ENCODE assay signal across 1 cellular context in the genomic region with DNA sequence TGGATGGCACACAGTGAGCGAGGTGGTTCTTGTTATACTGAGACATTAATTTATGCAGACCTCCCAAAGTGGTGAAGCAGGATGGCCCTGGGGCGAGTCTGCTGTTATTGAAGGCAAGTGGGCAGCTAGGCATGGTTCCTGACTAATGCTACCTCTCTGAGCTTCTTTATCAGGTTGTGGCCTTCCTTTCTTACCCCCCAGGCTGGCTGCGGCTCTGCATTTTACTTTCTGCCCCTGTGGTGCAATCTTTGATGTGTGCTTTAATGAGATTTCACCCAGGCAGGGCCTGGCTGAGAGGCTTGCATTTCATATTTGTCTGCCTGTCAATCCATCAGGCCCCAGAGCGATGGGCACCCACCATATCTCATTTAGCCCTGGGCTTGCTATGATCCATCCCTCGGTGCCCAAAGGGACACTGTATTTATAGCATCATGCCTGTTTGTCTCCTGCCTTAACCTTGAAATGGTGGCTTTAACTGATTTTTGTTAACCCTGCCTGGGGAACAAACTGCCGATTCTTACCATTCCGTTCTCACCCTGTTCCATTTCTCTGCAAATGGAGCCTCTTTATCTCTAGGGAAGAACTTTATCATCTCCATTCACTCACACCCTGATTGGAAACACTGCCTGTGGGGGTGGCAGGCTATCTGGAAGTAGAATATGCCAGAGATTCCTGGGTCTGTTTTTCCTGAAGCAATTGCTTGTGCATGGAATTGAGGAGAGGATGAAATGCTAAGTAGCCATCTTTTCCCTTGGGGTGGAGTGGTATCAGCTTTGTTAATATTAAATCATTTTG.
TF ChIP-seq lines count a peak whose summit lies in the region.

No MANE protein-coding gene starts in this region.

TF ChIP-seq in HEK293, 187 proteins besides CTCF, POLR2A, EP300 and RAD21 (continued from another document):
- TF ChIP-seq, protein P1, sequence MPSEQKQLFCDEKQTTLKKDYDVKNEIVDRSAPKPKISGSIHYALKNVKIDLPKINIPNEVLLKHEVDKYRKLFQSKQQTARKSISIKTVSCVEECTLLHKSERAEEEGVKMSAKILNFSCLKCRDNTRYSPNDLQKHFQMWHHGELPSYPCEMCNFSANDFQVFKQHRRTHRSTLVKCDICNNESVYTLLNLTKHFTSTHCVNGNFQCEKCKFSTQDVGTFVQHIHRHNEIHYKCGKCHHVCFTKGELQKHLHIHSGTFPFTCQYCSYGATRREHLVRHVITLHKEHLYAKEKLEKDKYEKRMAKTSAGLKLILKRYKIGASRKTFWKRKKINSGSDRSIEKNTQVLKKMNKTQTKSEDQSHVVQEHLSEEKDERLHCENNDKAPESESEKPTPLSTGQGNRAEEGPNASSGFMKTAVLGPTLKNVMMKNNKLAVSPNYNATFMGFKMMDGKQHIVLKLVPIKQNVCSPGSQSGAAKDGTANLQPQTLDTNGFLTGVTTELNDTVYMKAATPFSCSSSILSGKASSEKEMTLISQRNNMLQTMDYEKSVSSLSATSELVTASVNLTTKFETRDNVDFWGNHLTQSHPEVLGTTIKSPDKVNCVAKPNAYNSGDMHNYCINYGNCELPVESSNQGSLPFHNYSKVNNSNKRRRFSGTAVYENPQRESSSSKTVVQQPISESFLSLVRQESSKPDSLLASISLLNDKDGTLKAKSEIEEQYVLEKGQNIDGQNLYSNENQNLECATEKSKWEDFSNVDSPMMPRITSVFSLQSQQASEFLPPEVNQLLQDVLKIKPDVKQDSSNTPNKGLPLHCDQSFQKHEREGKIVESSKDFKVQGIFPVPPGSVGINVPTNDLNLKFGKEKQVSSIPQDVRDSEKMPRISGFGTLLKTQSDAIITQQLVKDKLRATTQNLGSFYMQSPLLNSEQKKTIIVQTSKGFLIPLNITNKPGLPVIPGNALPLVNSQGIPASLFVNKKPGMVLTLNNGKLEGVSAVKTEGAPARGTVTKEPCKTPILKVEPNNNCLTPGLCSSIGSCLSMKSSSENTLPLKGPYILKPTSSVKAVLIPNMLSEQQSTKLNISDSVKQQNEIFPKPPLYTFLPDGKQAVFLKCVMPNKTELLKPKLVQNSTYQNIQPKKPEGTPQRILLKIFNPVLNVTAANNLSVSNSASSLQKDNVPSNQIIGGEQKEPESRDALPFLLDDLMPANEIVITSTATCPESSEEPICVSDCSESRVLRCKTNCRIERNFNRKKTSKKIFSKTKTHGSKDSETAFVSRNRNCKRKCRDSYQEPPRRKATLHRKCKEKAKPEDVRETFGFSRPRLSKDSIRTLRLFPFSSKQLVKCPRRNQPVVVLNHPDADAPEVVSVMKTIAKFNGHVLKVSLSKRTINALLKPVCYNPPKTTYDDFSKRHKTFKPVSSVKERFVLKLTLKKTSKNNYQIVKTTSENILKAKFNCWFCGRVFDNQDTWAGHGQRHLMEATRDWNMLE (tag by site-specific recombination; conservative IDR thresholded peaks at IDR 0.05; ENCODE audit: low read depth): no peak
